In genomic region chr2:46963961-46964673, GRCh38 we compare ENCODE assay signal across 2 cellular contexts.
TF ChIP-seq lines count a peak whose summit lies in the region.

No MANE protein-coding gene starts in this region.

TF ChIP-seq in HepG2, 621 proteins besides CTCF, POLR2A, EP300 and RAD21 (continues in another document):
- TF ChIP-seq ZNF253 (CRISPR knock-in tag; IDR thresholded peaks at IDR 0.05; ENCODE audit: borderline replicate concordance), result no peak
- no peak for TF ChIP-seq EEA1 (CRISPR knock-in tag; IDR thresholded peaks at IDR 0.05; ENCODE audit: borderline replicate concordance)
- no peak for TF ChIP-seq ZNF546 (CRISPR knock-in tag; conservative IDR thresholded peaks at IDR 0.05)
- no peak for TF ChIP-seq HNRNPK (IDR thresholded peaks at IDR 0.05; ENCODE audit: low read depth, low read length, poor library complexity, severe bottlenecking)
- TF ChIP-seq, protein P1, sequence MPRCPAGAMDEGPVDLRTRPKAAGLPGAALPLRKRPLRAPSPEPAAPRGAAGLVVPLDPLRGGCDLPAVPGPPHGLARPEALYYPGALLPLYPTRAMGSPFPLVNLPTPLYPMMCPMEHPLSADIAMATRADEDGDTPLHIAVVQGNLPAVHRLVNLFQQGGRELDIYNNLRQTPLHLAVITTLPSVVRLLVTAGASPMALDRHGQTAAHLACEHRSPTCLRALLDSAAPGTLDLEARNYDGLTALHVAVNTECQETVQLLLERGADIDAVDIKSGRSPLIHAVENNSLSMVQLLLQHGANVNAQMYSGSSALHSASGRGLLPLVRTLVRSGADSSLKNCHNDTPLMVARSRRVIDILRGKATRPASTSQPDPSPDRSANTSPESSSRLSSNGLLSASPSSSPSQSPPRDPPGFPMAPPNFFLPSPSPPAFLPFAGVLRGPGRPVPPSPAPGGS (CRISPR knock-in tag; IDR thresholded peaks at IDR 0.05), result no peak
- TF ChIP-seq, protein P2, sequence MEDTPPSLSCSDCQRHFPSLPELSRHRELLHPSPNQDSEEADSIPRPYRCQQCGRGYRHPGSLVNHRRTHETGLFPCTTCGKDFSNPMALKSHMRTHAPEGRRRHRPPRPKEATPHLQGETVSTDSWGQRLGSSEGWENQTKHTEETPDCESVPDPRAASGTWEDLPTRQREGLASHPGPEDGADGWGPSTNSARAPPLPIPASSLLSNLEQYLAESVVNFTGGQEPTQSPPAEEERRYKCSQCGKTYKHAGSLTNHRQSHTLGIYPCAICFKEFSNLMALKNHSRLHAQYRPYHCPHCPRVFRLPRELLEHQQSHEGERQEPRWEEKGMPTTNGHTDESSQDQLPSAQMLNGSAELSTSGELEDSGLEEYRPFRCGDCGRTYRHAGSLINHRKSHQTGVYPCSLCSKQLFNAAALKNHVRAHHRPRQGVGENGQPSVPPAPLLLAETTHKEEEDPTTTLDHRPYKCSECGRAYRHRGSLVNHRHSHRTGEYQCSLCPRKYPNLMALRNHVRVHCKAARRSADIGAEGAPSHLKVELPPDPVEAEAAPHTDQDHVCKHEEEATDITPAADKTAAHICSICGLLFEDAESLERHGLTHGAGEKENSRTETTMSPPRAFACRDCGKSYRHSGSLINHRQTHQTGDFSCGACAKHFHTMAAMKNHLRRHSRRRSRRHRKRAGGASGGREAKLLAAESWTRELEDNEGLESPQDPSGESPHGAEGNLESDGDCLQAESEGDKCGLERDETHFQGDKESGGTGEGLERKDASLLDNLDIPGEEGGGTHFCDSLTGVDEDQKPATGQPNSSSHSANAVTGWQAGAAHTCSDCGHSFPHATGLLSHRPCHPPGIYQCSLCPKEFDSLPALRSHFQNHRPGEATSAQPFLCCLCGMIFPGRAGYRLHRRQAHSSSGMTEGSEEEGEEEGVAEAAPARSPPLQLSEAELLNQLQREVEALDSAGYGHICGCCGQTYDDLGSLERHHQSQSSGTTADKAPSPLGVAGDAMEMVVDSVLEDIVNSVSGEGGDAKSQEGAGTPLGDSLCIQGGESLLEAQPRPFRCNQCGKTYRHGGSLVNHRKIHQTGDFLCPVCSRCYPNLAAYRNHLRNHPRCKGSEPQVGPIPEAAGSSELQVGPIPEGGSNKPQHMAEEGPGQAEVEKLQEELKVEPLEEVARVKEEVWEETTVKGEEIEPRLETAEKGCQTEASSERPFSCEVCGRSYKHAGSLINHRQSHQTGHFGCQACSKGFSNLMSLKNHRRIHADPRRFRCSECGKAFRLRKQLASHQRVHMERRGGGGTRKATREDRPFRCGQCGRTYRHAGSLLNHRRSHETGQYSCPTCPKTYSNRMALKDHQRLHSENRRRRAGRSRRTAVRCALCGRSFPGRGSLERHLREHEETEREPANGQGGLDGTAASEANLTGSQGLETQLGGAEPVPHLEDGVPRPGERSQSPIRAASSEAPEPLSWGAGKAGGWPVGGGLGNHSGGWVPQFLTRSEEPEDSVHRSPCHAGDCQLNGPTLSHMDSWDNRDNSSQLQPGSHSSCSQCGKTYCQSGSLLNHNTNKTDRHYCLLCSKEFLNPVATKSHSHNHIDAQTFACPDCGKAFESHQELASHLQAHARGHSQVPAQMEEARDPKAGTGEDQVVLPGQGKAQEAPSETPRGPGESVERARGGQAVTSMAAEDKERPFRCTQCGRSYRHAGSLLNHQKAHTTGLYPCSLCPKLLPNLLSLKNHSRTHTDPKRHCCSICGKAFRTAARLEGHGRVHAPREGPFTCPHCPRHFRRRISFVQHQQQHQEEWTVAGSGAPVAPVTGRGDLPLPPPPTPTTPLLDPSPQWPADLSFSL (CRISPR knock-in tag; IDR thresholded peaks at IDR 0.05), result no peak
- TF ChIP-seq SOX13 (IDR thresholded peaks at IDR 0.05), result no peak
- no peak for TF ChIP-seq SOX13 (CRISPR knock-in tag; conservative IDR thresholded peaks at IDR 0.05 in 1 of 2, IDR thresholded peaks at IDR 0.05 in 1 of 2)
- no peak for TF ChIP-seq HDAC2 (CRISPR knock-in tag; IDR thresholded peaks at IDR 0.05)
- TF ChIP-seq ARNTL (CRISPR knock-in tag; IDR thresholded peaks at IDR 0.05), result no peak
- 0 out of 2 replicates have a peak, but pooled peaks have one; percentile 13 for TF ChIP-seq ARID5B (CRISPR knock-in tag; IDR thresholded peaks at IDR 0.05)
- no peak for TF ChIP-seq ZFP91 (CRISPR knock-in tag; IDR thresholded peaks at IDR 0.05; ENCODE audit: borderline replicate concordance)

TF ChIP-seq in K562, 482 proteins besides CTCF, POLR2A, EP300 and RAD21:
- TF ChIP-seq USF1 (CRISPR knock-in tag; IDR thresholded peaks at IDR 0.05) (0 out of 2 replicates have a peak, but pooled peaks have one; percentile 11), MXI1 (IDR thresholded peaks at IDR 0.05; ENCODE audit: low read depth, low read length) (no peak)
